8 cellular contexts compared by ENCODE assay signal in the genomic region with DNA sequence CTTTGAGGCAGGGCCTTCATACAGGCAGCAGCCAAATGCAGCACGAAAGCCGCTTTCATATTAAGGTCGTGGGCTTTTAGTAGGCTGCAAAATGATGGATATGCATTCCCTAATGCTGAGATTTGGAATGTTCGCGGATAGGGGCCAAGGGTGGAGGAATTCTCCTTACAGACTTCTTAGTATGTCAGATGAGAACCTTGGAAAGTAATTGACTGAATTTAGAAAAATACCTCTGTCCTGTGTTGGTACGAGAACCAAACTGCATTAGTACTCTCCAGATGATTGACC. TPM values are rescaled to one million over a fixed set of nuclear protein-coding genes. Genes with fewer than 3 reads are reported as not detected.
DNase-seq lines count a peak whose midpoint lies in the region; ATAC-seq, FAIRE-seq and TF ChIP-seq lines count a peak whose summit lies in the region.

No MANE protein-coding gene starts in this region.

- peak overlapping the region; percentile 80 for H3K4me2 ChIP-seq in skeletal muscle satellite cell (ENCODE audit: low read length)

- H3K4me1 ChIP-seq in skeletal muscle satellite cell (ENCODE audit: control insufficient read depth, insufficient read depth, low read length): peaks cover 24% of the 10 kb centered on the region

- TF ChIP-seq POLR2A in GM12892 (IDR thresholded peaks at IDR 0.05; ENCODE audit: low read depth, low read length): no peak

- DNase-seq in GM12892 (ENCODE audit: insufficient read length): no peak
- no peak for DNase-seq in WERI-Rb-1
- DNase-seq in foreskin fibroblast: peak in 1 of 2 donors; percentile 36
- no peak for DNase-seq in HEK293T (ENCODE audit: extremely low spot score)
- no peak for DNase-seq in NOMO-1 (lab: John Stamatoyannopoulos, UW; ENCODE audit: unreplicated experiment in 2 of 2)

- peak overlapping the region; percentile 89 for H3K9ac ChIP-seq in skeletal muscle satellite cell (ENCODE audit: low read depth, low read length)

- POLR2A ChIA-PET in HEK293T (lab: Yijun Ruan, JAX): interaction anchor here (1.2 to 1.6 kb wide), 2 partner anchors 52 to 126 kb away, joined by 3 to 5 read pairs; no protein-coding TSS in a partner anchor

- H3K4me3 ChIP-seq in WERI-Rb-1 (ENCODE audit: low read depth, low read length) (peak overlapping the region; percentile 94), foreskin fibroblast (ENCODE audit: low read depth in 1 of 2, low read length in 2 of 2) (peak overlapping the region; percentile 77 to 83), skeletal muscle satellite cell (ENCODE audit: low read length) (peak overlapping the region; percentile 96)

- TF ChIP-seq CTCF in WERI-Rb-1 (IDR thresholded peaks at IDR 0.05; ENCODE audit: low read depth, low read length): no peak
- TF ChIP-seq CTCF in foreskin fibroblast (IDR thresholded peaks at IDR 0.05; ENCODE audit: low read depth, low read length): no peak

- H3K36me3 ChIP-seq in WERI-Rb-1 (peaks cover 3% of the 10 kb centered on the region; the same call in 1 of the 2 replicates), skeletal muscle satellite cell (ENCODE audit: insufficient read depth, low read length) (no peaks in the 10 kb centered on the region)

- ATAC-seq in HG03378 (IDR thresholded peaks at IDR 0.05; ENCODE audit: unreplicated experiment): no peak
- no peak for ATAC-seq in GM18873 (IDR thresholded peaks at IDR 0.05; ENCODE audit: low FRiP score, unreplicated experiment)

- CTCF ChIA-PET in HEK293T (lab: Yijun Ruan, JAX): interaction anchor here (0.7 kb wide), 1 partner anchor 109 kb away, joined by 3 read pairs; no protein-coding TSS in a partner anchor

- H3K9me3 ChIP-seq in WERI-Rb-1 (ENCODE audit: severe bottlenecking) (no peaks in the 10 kb centered on the region), skeletal muscle satellite cell (replicated peaks; ENCODE audit: low read length) (no peaks in the 10 kb centered on the region)

- no peak overlapping the region; the same call in 1 of the 2 replicates for H3K27ac ChIP-seq in WERI-Rb-1

- FAIRE-seq in GM12892 (lab: Jason Lieb, UNC): peak; percentile 38

- H3K27me3 ChIP-seq in WERI-Rb-1 (ENCODE audit: insufficient read depth, low read depth, severe bottlenecking) (no peaks in the 10 kb centered on the region), skeletal muscle satellite cell (ENCODE audit: control insufficient read depth, insufficient read depth, low read length) (no peaks in the 10 kb centered on the region)

TF ChIP-seq in HEK293T, 16 proteins besides CTCF, POLR2A, EP300 and RAD21:
- TF ChIP-seq L3MBTL2 (conservative IDR thresholded peaks at IDR 0.05) (no peak), ELF4 (IDR thresholded peaks at IDR 0.05) (no peak), BHLHE40 (IDR thresholded peaks at IDR 0.05; ENCODE audit: borderline replicate concordance) (no peak)
TF ChIP-seq in HEK293T: peak in this region for 0.

RNA-seq across cellular contexts. Expression of a gene that starts 1.1 kb away (rescaled TPM):
- 13.5 TPM for polyA plus RNA-seq in GM12892 (2012; ENCODE audit: missing spikeins)
- total RNA-seq in skeletal muscle satellite cell (2012; rRNA removed): 13.9 and 15.9 TPM in 2 replicates
